Comparison of ENCODE assay signal across 13 cellular contexts in the genomic region with DNA sequence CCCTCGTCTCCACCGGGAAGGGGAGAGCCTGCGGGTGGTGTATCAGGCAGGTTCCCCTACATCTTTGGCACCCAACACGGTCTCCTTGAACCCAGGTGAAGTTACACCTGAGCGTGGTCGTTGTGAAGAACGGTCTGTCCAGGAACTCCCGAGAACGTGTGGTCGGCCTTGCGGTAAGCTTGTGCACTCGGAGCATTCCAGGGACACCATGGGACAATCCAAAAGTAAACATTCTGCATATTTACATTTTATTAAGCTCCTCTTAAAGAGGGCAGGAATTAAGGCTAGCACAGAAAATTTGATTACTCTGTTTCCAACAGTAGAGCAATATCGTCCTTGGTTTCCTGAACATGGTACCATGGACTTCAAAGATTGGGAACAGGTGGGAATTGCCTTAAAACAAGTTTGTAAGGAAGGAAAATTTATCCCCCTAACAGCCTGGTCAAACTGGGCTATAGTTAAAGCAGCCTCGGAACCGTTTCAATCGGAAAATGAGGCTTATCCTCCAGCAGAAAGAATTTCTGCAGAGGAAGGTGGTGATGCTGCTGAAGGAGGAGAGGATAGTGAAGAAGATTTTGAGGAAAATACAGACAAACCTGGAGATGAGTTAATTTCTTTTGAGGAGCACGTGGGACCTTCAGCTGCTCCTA. TPM values are rescaled to one million over a fixed set of nuclear protein-coding genes. Genes with fewer than 3 reads are reported as not detected.
DNase-seq lines count a peak whose midpoint lies in the region; ATAC-seq and TF ChIP-seq lines count a peak whose summit lies in the region.
"Had no signal": no experiment of that assay in that cellular context is flagged by ENCODE, and none has a peak within 500 bp of the region (broad histone marks: within the 10 kb centered on the region; RNA-seq: fewer than 3 reads in every experiment).

No MANE protein-coding gene starts in this region.

- H3K36me3 ChIP-seq in BLaER1 (no peaks in the 10 kb centered on the region), Loucy (ENCODE audit: insufficient read depth, low read length) (no peaks in the 10 kb centered on the region), neutrophil (no peaks in the 10 kb centered on the region)
- H3K36me3 ChIP-seq: ovary had no signal

- H3K79me2 ChIP-seq in Loucy (ENCODE audit: insufficient read depth, low read length): no peaks in the 10 kb centered on the region

- H3K27ac ChIP-seq in BLaER1 (no peak overlapping the region), neutrophil (peak overlapping the region; percentile 94)
- H3K27ac ChIP-seq: ovary, testis had no signal

- intact Hi-C loops in left ventricle myocardium superior (cut with micrococcal nuclease): loop anchor here (10.0 kb wide), 1 partner anchor 72 kb away; no protein-coding TSS in a partner anchor

- 0 out of 2 replicates have a peak overlapping the region, but pooled peaks have one; percentile 62 for H2AFZ ChIP-seq in Loucy (ENCODE audit: low read length)

- H3K36me3 Mint-ChIP-seq in endothelial cell (ENCODE audit: low read depth, unreplicated experiment): no peaks in the 10 kb centered on the region

- DNase-seq in endothelial cell (ENCODE audit: low spot score) (no peak), Ammon's horn (ENCODE audit: low spot score) (no peak), left ventricle myocardium superior (no peak), GOT3 (lab: John Stamatoyannopoulos, UW) (no peak)

- H3K27me3 ChIP-seq in BLaER1: peaks cover 26% of the 10 kb centered on the region
- no peaks in the 10 kb centered on the region for H3K27me3 ChIP-seq in Loucy (ENCODE audit: insufficient read depth, low read length, poor library complexity, severe bottlenecking)
- H3K27me3 ChIP-seq in neutrophil: peaks cover 47% of the 10 kb centered on the region
- H3K27me3 ChIP-seq: ovary, testis had no signal

- H3K4me2 ChIP-seq in BLaER1 (peak overlapping the region; percentile 85), Loucy (ENCODE audit: low read depth, low read length, poor library complexity, severe bottlenecking) (peak overlapping the region; percentile 58)

- no peaks in the 10 kb centered on the region for H3K9me2 ChIP-seq in Loucy (replicated peaks; ENCODE audit: low read depth, low read length)

- ATAC-seq in HG03354 (IDR thresholded peaks at IDR 0.05; ENCODE audit: poor library complexity, severe bottlenecking, unreplicated experiment): no peak
- ATAC-seq in left ventricle myocardium superior: no peak

- H4K20me1 ChIP-seq in BLaER1 (no peaks in the 10 kb centered on the region), Loucy (ENCODE audit: insufficient read depth, low read length, poor library complexity, severe bottlenecking) (no peaks in the 10 kb centered on the region)

- H3K27ac Mint-ChIP-seq in endothelial cell (ENCODE audit: unreplicated experiment): peak overlapping the region; percentile 33

- H3K9me3 ChIP-seq in BLaER1 (no peaks in the 10 kb centered on the region), Loucy (ENCODE audit: insufficient read depth, low read depth, low read length) (no peaks in the 10 kb centered on the region), neutrophil (no peaks in the 10 kb centered on the region)
- H3K9me3 ChIP-seq: ovary, testis had no signal

- TF ChIP-seq CTCF in Loucy (conservative IDR thresholded peaks at IDR 0.05; ENCODE audit: low read length): no peak
- no peak for TF ChIP-seq CTCF in endothelial cell (IDR thresholded peaks at IDR 0.05; ENCODE audit: unreplicated experiment)
- no peak for TF ChIP-seq CTCF in neutrophil (IDR thresholded peaks at IDR 0.05)

- peaks cover 50% of the 10 kb centered on the region for H3K4me1 ChIP-seq in BLaER1
- H3K4me1 ChIP-seq in Loucy (ENCODE audit: insufficient read depth, low read length, poor library complexity, severe bottlenecking): peaks cover 27% of the 10 kb centered on the region
- H3K4me1 ChIP-seq in neutrophil (ENCODE audit: control insufficient read depth in 1 of 2, insufficient read depth in 1 of 2, low read depth in 1 of 2, low read length in 1 of 2): peaks cover 32 to 41% of the 10 kb centered on the region in 2 experiments
- H3K4me1 ChIP-seq: testis had no signal

- H3K4me1 Mint-ChIP-seq in endothelial cell (ENCODE audit: unreplicated experiment): peaks cover 15% of the 10 kb centered on the region

- H3K9ac ChIP-seq in BLaER1: 0 out of 2 replicates have a peak overlapping the region, but pooled peaks have one; percentile 50
- peak overlapping the region; percentile 42 for H3K9ac ChIP-seq in Loucy (ENCODE audit: low read depth, low read length, poor library complexity, severe bottlenecking)

- peak overlapping the region; percentile 52 for H3K4me3 Mint-ChIP-seq in endothelial cell (ENCODE audit: unreplicated experiment)

- H3K9me3 Mint-ChIP-seq in endothelial cell (ENCODE audit: unreplicated experiment): no peaks in the 10 kb centered on the region

- H3K4me3 ChIP-seq in BLaER1 (no peak overlapping the region), Loucy (ENCODE audit: low read length, poor library complexity, severe bottlenecking) (peak overlapping the region; percentile 47), neutrophil (ENCODE audit: low read depth in 1 of 2, low read length in 1 of 2) (peak overlapping the region in 1 of 2 experiments; percentile 54)
- H3K4me3 ChIP-seq: coronary artery, ovary, testis had no signal

- H3F3A ChIP-seq in Loucy (ENCODE audit: low read depth): no peaks in the 10 kb centered on the region

- H3K27me3 Mint-ChIP-seq in endothelial cell (ENCODE audit: unreplicated experiment): peaks cover 7% of the 10 kb centered on the region

RNA-seq across cellular contexts. Expression of a gene that starts 18.2 kb away (rescaled TPM):
- total RNA-seq in endothelial cell (ENCODE audit: unreplicated experiment): 0.13 TPM
- total RNA-seq in left ventricle myocardium superior: not detected
- total RNA-seq: fibroblast of lung; T-helper 2 cell treated with Interferon-gamma antibody and Interleukin-4, amounts not matched to agents 100 ng/mL and 5 ng/mL, for 36 hours had no signal

RNA-seq across cellular contexts. Expression of a gene that starts 30.4 kb away (rescaled TPM):
- 1.7 TPM for total RNA-seq in endothelial cell (ENCODE audit: unreplicated experiment)
- not detected for total RNA-seq in left ventricle myocardium superior
- total RNA-seq: fibroblast of lung; T-helper 2 cell treated with Interferon-gamma antibody and Interleukin-4, amounts not matched to agents 100 ng/mL and 5 ng/mL, for 36 hours had no signal

RNA-seq across cellular contexts. Expression of a gene that starts 54.7 kb away (rescaled TPM):
- total RNA-seq in endothelial cell (ENCODE audit: unreplicated experiment) (not detected), left ventricle myocardium superior (not detected)
- total RNA-seq: fibroblast of lung had no signal
